ENCODE assay signal across 8 cellular contexts in genomic region chr11:71800335-71800953, GRCh38. TPM values are rescaled to one million over a fixed set of nuclear protein-coding genes. Genes with fewer than 3 reads are reported as not detected.
A peak's percentile ranks its signal among the peaks of the same experiment; 100 is the strongest.
DNase-seq lines count a peak whose midpoint lies in the region; ATAC-seq, FAIRE-seq and TF ChIP-seq lines count a peak whose summit lies in the region.
"Not testable (repeated sequence)": the region's sequence is repeated elsewhere in the genome, so short reads cannot be mapped to it uniquely, and the experiment has no call there.

No MANE protein-coding gene starts in this region.

- 26% methylated on average over 13 of the region's 13 CpGs for WGBS in GM12878 (ENCODE audit: insufficient coverage, insufficient replicate concordance, low lambda C conversion rate, missing lambda C conversion rate)
- WGBS in heart left ventricle, 4 donors: 40 to 68% (median 48%) methylated on average over 9 to 13 of the region's 13 CpGs

- POLR2A ChIA-PET in activated CD4-positive, alpha-beta T cell treated with anti-CD3 and anti-CD28 coated beads for 36 hours (lab: Charles Lee): interaction anchor here (0.6 kb wide), 1 partner anchor 128 kb away, joined by 3 read pairs; the partner anchor contains the start of gene XNDC1N
- POLR2A ChIA-PET in GM12878 (lab: Charles Lee): interaction anchor here (0.6 kb wide), 1 partner anchor 113 kb away, joined by 3 read pairs; no protein-coding TSS in a partner anchor

- H3K79me2 ChIP-seq in GM12878 (ENCODE audit: control insufficient read depth, insufficient read depth, low read length): not testable (repeated sequence)

- not testable (repeated sequence) for TF ChIP-seq EP300 in GM12878 (IDR thresholded peaks at IDR 0.05; ENCODE audit: borderline replicate concordance in 1 of 2, control insufficient read depth in 1 of 2, low read depth in 2 of 2, low read length in 2 of 2)

- not testable (repeated sequence) for H3K4me1 Mint-ChIP-seq in activated CD4-positive, alpha-beta T cell treated with anti-CD3 and anti-CD28 coated beads for 36 hours; osteocyte (ENCODE audit: unreplicated experiment)

- not testable (repeated sequence) for H3K4me3 ChIP-seq in GM12878, heart left ventricle

- 0 out of 2 replicates have a peak overlapping the region, but pooled peaks have one; percentile 4 for H2AFZ ChIP-seq in GM12878 (ENCODE audit: control insufficient read depth, low read depth, low read length)

- H3K4me2 ChIP-seq in GM12878 (ENCODE audit: control insufficient read depth, insufficient read depth): not testable (repeated sequence)

- peak; percentile 75 for TF ChIP-seq RAD21 in GM12878 (IDR thresholded peaks at IDR 0.05; ENCODE audit: insufficient read depth, low read depth, low read length)

- RAD21 ChIA-PET in GM12878 (lab: Charles Lee; ENCODE audit: unreplicated experiment): interaction anchor here (1.1 to 1.3 kb wide), 3 partner anchors 186 to 631 kb away, joined by 3 to 11 read pairs (median 4); no protein-coding TSS in a partner anchor

- DNase-seq in D341Med (ENCODE audit: low spot score) (peak; percentile 73), KBM-7 (peak; percentile 94), GM12878 (ENCODE audit: low read depth, low spot score) (peak; percentile 39), heart left ventricle (peak; percentile 50 to 87 (median 66))
- peak; percentile 46 for DNase-seq in NK-92 treated with Interleukin-12 subunit alpha and Interleukin-12 subunit beta, amount 100 ng/mL, for 24 hours (lab: John Stamatoyannopoulos, UW)
- DNase-seq in activated CD4-positive, alpha-beta T cell treated with anti-CD3 and anti-CD28 coated beads for 36 hours: peak; percentile 92
- DNase-seq in osteocyte (ENCODE audit: extremely low spot score, unreplicated experiment): not testable (repeated sequence)
- DNase-seq in stimulated activated CD8-positive, alpha-beta memory T cell treated with anti-CD3 and anti-CD28 coated beads, Interleukin-7, amount 100 ng/mL, for 48 hours (ENCODE audit: extremely low read depth in 1 of 2, low read depth in 1 of 2): peak; percentile 56 to 69

- peak; percentile 70 to 88 (median 77) for TF ChIP-seq CTCF in GM12878 (IDR thresholded peaks at IDR 0.05 in 2 of 3, conservative IDR thresholded peaks at IDR 0.05 in 1 of 3; ENCODE audit: control insufficient read depth in 2 of 3, extremely low read depth in 1 of 3, insufficient read depth in 1 of 3, low read depth in 3 of 3, low read length in 3 of 3)
- TF ChIP-seq CTCF in heart left ventricle (IDR thresholded peaks at IDR 0.05): peak; percentile 38 to 75 (median 62)
- TF ChIP-seq CTCF in osteocyte (IDR thresholded peaks at IDR 0.05): peak; percentile 48

- in situ Hi-C loops in KBM-7 (cut with MboI; ENCODE audit: low pct_unique_long_range_greater_than_20kb, low sequenced_read_pairs); GM12878 (cut with MboI): not testable (repeated sequence)

- intact Hi-C loops in activated CD4-positive, alpha-beta T cell treated with anti-CD3 and anti-CD28 coated beads for 36 hours (cut with DNase I, micrococcal nuclease): loop anchor here in 1 of 2 experiments (1.0 kb wide), 1 partner anchor 13 kb away; no protein-coding TSS in a partner anchor
- intact Hi-C loops in GM12878 (cut with micrococcal nuclease; ENCODE audit: unreplicated experiment); heart left ventricle (cut with DNase I): not testable (repeated sequence)

- not testable (repeated sequence) for H3K9me3 ChIP-seq in GM12878 (replicated peaks; ENCODE audit: control insufficient read depth, insufficient read depth, low read length); heart left ventricle

- TF ChIP-seq POLR2A in GM12878 (IDR thresholded peaks at IDR 0.05; ENCODE audit: low read depth, low read length); heart left ventricle (IDR thresholded peaks at IDR 0.05): not testable (repeated sequence)

- peak; percentile 87 for FAIRE-seq in GM12878 (lab: Jason Lieb, UNC)

- H3K27ac Mint-ChIP-seq in activated CD4-positive, alpha-beta T cell treated with anti-CD3 and anti-CD28 coated beads for 36 hours; osteocyte (ENCODE audit: unreplicated experiment): not testable (repeated sequence)

- H3K36me3 ChIP-seq in GM12878 (ENCODE audit: control insufficient read depth in 2 of 2, insufficient read depth in 2 of 2, low read length in 1 of 2); heart left ventricle: not testable (repeated sequence)

- not testable (repeated sequence) for H3K4me1 ChIP-seq in GM12878 (ENCODE audit: control insufficient read depth, insufficient read depth, low read length); heart left ventricle

- not testable (repeated sequence) for H3K27ac ChIP-seq in GM12878 (ENCODE audit: control insufficient read depth, insufficient read depth); heart left ventricle

- H3K36me3 Mint-ChIP-seq in activated CD4-positive, alpha-beta T cell treated with anti-CD3 and anti-CD28 coated beads for 36 hours (ENCODE audit: low read depth); osteocyte (ENCODE audit: unreplicated experiment): not testable (repeated sequence)

- ATAC-seq in activated CD4-positive, alpha-beta T cell treated with anti-CD3 and anti-CD28 coated beads for 36 hours; GM12878; heart left ventricle: not testable (repeated sequence)

- H3K4me3 Mint-ChIP-seq in activated CD4-positive, alpha-beta T cell treated with anti-CD3 and anti-CD28 coated beads for 36 hours; osteocyte (ENCODE audit: unreplicated experiment): not testable (repeated sequence)

- H3K27me3 Mint-ChIP-seq in activated CD4-positive, alpha-beta T cell treated with anti-CD3 and anti-CD28 coated beads for 36 hours; osteocyte (ENCODE audit: unreplicated experiment): not testable (repeated sequence)

- H3K9me3 Mint-ChIP-seq in activated CD4-positive, alpha-beta T cell treated with anti-CD3 and anti-CD28 coated beads for 36 hours (ENCODE audit: low read depth); osteocyte (ENCODE audit: unreplicated experiment): not testable (repeated sequence)

- H3K9ac ChIP-seq in GM12878 (ENCODE audit: control insufficient read depth, insufficient read depth, low read length): not testable (repeated sequence)

- not testable (repeated sequence) for H4K20me1 ChIP-seq in GM12878 (ENCODE audit: control insufficient read depth, insufficient read depth)

- CTCF ChIA-PET in activated CD4-positive, alpha-beta T cell treated with anti-CD3 and anti-CD28 coated beads for 36 hours (lab: Charles Lee): interaction anchor here (0.6 to 1.1 kb wide), 6 partner anchors 9 to 353 kb away, joined by 3 to 9 read pairs (median 4); no protein-coding TSS in a partner anchor
- CTCF ChIA-PET in GM12878 (lab: Yijun Ruan, JAX): interaction anchor here (0.6 to 1.4 kb wide), 15 partner anchors 11 to 641 kb away, joined by 3 to 9 read pairs (median 4); partner anchors contain the start of genes RNF121 and XNDC1N

- H3K27me3 ChIP-seq in GM12878 (replicated peaks in 1 of 2; ENCODE audit: control insufficient read depth in 2 of 2, insufficient read depth in 2 of 2, low read length in 1 of 2); heart left ventricle: not testable (repeated sequence)

- SMC1A ChIA-PET in GM12878 (lab: Charles Lee; ENCODE audit: uncharacterized antibody, unreplicated experiment): interaction anchor here (1.3 kb wide), 1 partner anchor 630 kb away, joined by 4 read pairs; no protein-coding TSS in a partner anchor

- not testable (repeated sequence) for BruUV-seq in GM12878 (replicated peaks; lab: Mats Ljungman, UMichigan)

TF ChIP-seq in GM12878, 131 proteins besides CTCF, POLR2A, EP300 and RAD21:
- TF ChIP-seq YY1 (IDR thresholded peaks at IDR 0.05; ENCODE audit: low read depth, low read length) (peak; percentile 60; the same call in 1 of the 2 replicates), SMC3 (IDR thresholded peaks at IDR 0.05; ENCODE audit: borderline replicate concordance, low read length) (peak; percentile 39; the same call in 1 of the 2 replicates), EED (IDR thresholded peaks at IDR 0.05; ENCODE audit: low read depth) (0 out of 2 replicates have a peak, but pooled peaks have one; percentile 29), TCF12 (IDR thresholded peaks at IDR 0.05; ENCODE audit: low read depth, low read length) (0 out of 2 replicates have a peak, but pooled peaks have one; percentile 37), TCF3 (IDR thresholded peaks at IDR 0.05; ENCODE audit: borderline replicate concordance, insufficient read depth, low read depth, low read length) (0 out of 2 replicates have a peak, but pooled peaks have one; percentile 34), RUNX3 (IDR thresholded peaks at IDR 0.05; ENCODE audit: low read length) (peak; percentile 63)

RNA-seq across cellular contexts. Expression of gene DEFB108B, which starts 32.6 kb away (rescaled TPM):
- not detected for total RNA-seq in activated CD4-positive, alpha-beta T cell treated with anti-CD3 and anti-CD28 coated beads for 36 hours
- not detected in 2 replicates for total RNA-seq in GM12878 (2013; cell fraction: nucleolus; rRNA removed)
- not detected in 2 replicates for total RNA-seq in GM12878 (2014; rRNA removed)
- not detected in 2 replicates for total RNA-seq in GM12878 (2014; rRNA removed; fragmentation: Illumina TruSeq; extraction: Trizol)
- not detected in 2 replicates for total RNA-seq in GM12878 (2021)
- polyA plus RNA-seq in GM12878 (2011; ENCODE audit: low read depth): not detected
- polyA plus RNA-seq in GM12878 (2011; rRNA removed): not detected in 2 replicates
- not detected in 2 replicates for polyA plus RNA-seq in GM12878 (2011; cell fraction: cytosol; rRNA removed)
- polyA plus RNA-seq in GM12878 (2011; cell fraction: nucleus; rRNA removed): not detected in 2 replicates
- not detected in 2 replicates for polyA plus RNA-seq in GM12878 (2012)
- not detected in 2 replicates for polyA plus RNA-seq in GM12878 (2014; fragmentation: Illumina TruSeq; extraction: Trizol)
- polyA plus RNA-seq in GM12878 (2014; fragmentation: Nextera tagmentation; extraction: Ambion mirVana): not detected
- polyA plus RNA-seq in GM12878 (2014; rRNA removed): not detected in 2 replicates
- polyA plus RNA-seq in GM12878 (2016; fragmentation: Nextera tagmentation; extraction: Ambion mirVana): not detected
- polyA minus RNA-seq in GM12878 (2011; rRNA and poly(A)+ RNA removed): not detected in 2 replicates
- not detected in 2 replicates for polyA minus RNA-seq in GM12878 (2011; cell fraction: cytosol; rRNA and poly(A)+ RNA removed)
- not detected in 2 replicates for polyA minus RNA-seq in GM12878 (2011; cell fraction: nucleus; rRNA and poly(A)+ RNA removed)
- total RNA-seq in heart left ventricle: not detected
- polyA plus RNA-seq in heart left ventricle: not detected
- total RNA-seq in osteocyte: not detected in 2 replicates
